1 cellular context compared by ENCODE assay signal in the genomic region with DNA sequence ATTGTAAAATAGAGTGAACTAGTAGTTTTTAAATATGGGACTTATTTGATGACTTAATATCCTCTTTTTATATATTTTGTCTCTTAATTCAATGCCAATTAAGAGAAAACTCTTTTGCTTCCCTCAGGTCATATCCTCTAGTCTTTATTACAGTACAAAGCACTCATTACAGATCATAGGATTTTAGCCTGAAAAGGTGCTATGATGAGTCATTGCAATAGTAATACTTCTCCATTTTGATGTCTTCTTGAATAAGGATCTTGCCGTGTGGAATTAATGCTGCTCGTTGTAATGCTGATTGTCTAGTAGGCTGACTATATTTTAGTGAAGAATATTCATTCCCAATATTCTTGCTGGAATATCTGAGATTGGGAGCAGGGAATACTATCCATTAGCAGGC.
A peak's percentile ranks its signal among the peaks of the same experiment; 100 is the strongest.
TF ChIP-seq lines count a peak whose summit lies in the region.

No MANE protein-coding gene starts in this region.

TF ChIP-seq in GM12878, 131 proteins besides CTCF, POLR2A, EP300 and RAD21:
- TF ChIP-seq JUND (IDR thresholded peaks at IDR 0.05; ENCODE audit: low read depth, low read length), result 0 out of 2 replicates have a peak, but pooled peaks have one; percentile 47
- TF ChIP-seq MTA2 (IDR thresholded peaks at IDR 0.05; ENCODE audit: low read depth), result peak; percentile 74
- no peak for TF ChIP-seq CHD4 (IDR thresholded peaks at IDR 0.05)
- no peak for TF ChIP-seq YY1 (IDR thresholded peaks at IDR 0.05; ENCODE audit: low read depth, low read length)
- TF ChIP-seq IRF4 (IDR thresholded peaks at IDR 0.05; ENCODE audit: low read depth, low read length), result peak; percentile 58; the same call in 1 of the 2 replicates
- TF ChIP-seq TCF3 (IDR thresholded peaks at IDR 0.05; ENCODE audit: borderline replicate concordance, insufficient read depth, low read depth, low read length), result no peak
- TF ChIP-seq SUPT20H (IDR thresholded peaks at IDR 0.05; ENCODE audit: borderline replicate concordance, control insufficient read depth, low read depth, low read length), result no peak
- peak; percentile 33; the same call in 1 of the 2 replicates for TF ChIP-seq JUNB (IDR thresholded peaks at IDR 0.05)
- TF ChIP-seq SP1 (IDR thresholded peaks at IDR 0.05; ENCODE audit: low read depth, low read length), result no peak
- TF ChIP-seq, protein P1, sequence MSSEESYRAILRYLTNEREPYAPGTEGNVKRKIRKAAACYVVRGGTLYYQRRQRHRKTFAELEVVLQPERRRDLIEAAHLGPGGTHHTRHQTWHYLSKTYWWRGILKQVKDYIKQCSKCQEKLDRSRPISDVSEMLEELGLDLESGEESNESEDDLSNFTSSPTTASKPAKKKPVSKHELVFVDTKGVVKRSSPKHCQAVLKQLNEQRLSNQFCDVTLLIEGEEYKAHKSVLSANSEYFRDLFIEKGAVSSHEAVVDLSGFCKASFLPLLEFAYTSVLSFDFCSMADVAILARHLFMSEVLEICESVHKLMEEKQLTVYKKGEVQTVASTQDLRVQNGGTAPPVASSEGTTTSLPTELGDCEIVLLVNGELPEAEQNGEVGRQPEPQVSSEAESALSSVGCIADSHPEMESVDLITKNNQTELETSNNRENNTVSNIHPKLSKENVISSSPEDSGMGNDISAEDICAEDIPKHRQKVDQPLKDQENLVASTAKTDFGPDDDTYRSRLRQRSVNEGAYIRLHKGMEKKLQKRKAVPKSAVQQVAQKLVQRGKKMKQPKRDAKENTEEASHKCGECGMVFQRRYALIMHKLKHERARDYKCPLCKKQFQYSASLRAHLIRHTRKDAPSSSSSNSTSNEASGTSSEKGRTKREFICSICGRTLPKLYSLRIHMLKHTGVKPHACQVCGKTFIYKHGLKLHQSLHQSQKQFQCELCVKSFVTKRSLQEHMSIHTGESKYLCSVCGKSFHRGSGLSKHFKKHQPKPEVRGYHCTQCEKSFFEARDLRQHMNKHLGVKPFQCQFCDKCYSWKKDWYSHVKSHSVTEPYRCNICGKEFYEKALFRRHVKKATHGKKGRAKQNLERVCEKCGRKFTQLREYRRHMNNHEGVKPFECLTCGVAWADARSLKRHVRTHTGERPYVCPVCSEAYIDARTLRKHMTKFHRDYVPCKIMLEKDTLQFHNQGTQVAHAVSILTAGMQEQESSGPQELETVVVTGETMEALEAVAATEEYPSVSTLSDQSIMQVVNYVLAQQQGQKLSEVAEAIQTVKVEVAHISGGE (CRISPR knock-in tag; IDR thresholded peaks at IDR 0.05), result no peak
- peak; percentile 21 to 47; a peak in 2 of 4 replicates for TF ChIP-seq IKZF2 (IDR thresholded peaks at IDR 0.05)
- no peak for TF ChIP-seq NR2C1 (IDR thresholded peaks at IDR 0.05)
- TF ChIP-seq ZNF24 (IDR thresholded peaks at IDR 0.05), result peak; percentile 60; the same call in 1 of the 2 replicates
TF ChIP-seq in GM12878: peak in this region for 6.
